Comparison of ENCODE assay signal across 8 cellular contexts in the genomic region with DNA sequence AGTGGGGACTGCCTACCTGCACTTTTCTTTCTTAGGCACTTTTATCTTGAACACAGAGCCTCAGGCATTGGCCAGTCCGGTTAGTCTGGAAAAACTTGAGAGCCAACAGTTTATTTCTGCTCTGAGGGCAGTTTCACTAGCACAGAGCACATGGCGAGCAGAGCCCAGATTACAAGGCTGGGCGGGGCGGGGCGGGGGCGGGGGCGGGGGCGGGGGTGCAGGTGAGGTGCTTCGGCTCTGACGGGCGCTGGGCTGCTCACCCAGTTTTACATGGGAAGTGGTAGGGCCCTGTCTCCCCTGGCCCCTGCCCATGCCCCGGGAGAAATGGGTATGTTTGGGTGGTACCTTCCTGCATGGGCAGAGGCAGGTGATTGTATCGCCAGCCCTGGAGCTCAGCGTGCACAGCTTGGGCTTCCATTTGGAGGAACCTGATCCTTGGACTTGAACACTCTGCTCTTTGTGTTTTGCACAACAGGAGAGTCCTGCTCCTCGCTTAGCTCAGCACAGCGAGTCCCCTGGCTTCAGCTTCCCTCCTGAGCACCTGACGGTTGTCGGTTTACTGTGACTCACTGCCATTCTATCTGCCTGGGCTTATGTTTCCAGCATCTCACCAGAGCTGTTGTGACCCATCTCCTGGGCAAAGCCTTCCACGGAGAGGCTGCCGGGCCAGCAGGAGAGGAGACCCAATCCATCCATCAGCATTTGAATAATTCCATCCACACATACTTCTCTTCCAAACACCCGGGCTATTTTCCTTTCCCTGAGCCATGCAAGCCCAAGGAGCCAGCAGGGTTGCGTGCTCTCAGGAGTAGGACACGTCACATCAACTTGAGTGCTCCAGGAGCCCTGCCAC.
DNase-seq lines count a peak whose midpoint lies in the region; ATAC-seq, FAIRE-seq and TF ChIP-seq lines count a peak whose summit lies in the region.

No MANE protein-coding gene starts in this region.

- no peaks in the 10 kb centered on the region for H3K36me3 ChIP-seq in astrocyte (ENCODE audit: insufficient read depth, low read length)

- CTCF ChIA-PET in T-cell (lab: Charles Lee) = interaction anchor here (0.5 to 3.7 kb wide), 13 partner anchors 10 to 149 kb away, joined by 3 to 28 read pairs (median 8); partner anchors contain the start of genes NEMF (in 1 of the 2) and VCPKMT (in 1 of the 2)

- peak overlapping the region; percentile 96 for H3K27ac ChIP-seq in astrocyte (ENCODE audit: low read depth, low read length)

- peak overlapping the region; percentile 9 for H3K4me3 ChIP-seq in astrocyte (ENCODE audit: insufficient read depth, low read depth, low read length)

- H3K36me3 Mint-ChIP-seq in T-cell (no peaks in the 10 kb centered on the region), astrocyte (ENCODE audit: low read depth, unreplicated experiment) (no peaks in the 10 kb centered on the region)

- no peaks in the 10 kb centered on the region for H3K27me3 ChIP-seq in astrocyte (ENCODE audit: insufficient read depth, low read length)

- H3K9ac ChIP-seq in astrocyte (ENCODE audit: low read length) = peak overlapping the region; percentile 78

- H3K79me2 ChIP-seq in astrocyte (ENCODE audit: insufficient read depth, low read length) = no peaks in the 10 kb centered on the region

- peak overlapping the region; percentile 51 for H2AFZ ChIP-seq in astrocyte (ENCODE audit: low read depth, low read length)

- intact Hi-C loops in left colon (cut with DNase I, micrococcal nuclease) = loop anchor here in 1 of 2 donors (10.0 kb wide), 1 partner anchor 137 kb away; no protein-coding TSS in a partner anchor

- H3K27me3 Mint-ChIP-seq in T-cell (no peaks in the 10 kb centered on the region), astrocyte (ENCODE audit: low read depth, unreplicated experiment) (peaks cover 15% of the 10 kb centered on the region)

- no peaks in the 10 kb centered on the region for H4K20me1 ChIP-seq in astrocyte (ENCODE audit: insufficient read depth, low read length)

- DNase-seq in NCI-H187 (lab: John Stamatoyannopoulos, UW) (peak; percentile 25 to 74), NCI-H187 treated with DMSO at 0.1 percent for 48 hours (lab: John Stamatoyannopoulos, UW) (no peak), T-cell (peak; percentile 25 to 76 (median 57)), astrocyte (ENCODE audit: low read depth) (peak; percentile 97), left colon (peak; percentile 77 to 78), midbrain (lab: John Stamatoyannopoulos, UW) (no peak)
- peak; percentile 38 to 67 (median 59) for DNase-seq in stimulated activated CD4-positive, alpha-beta T cell treated with anti-CD3 and anti-CD28 coated beads, TNF-alpha, amount 100 ng/mL, for 24 hours (ENCODE audit: low read depth in 3 of 3)

- ATAC-seq in HG03457 (IDR thresholded peaks at IDR 0.05; ENCODE audit: unreplicated experiment) (peak; percentile 6), T-cell (replicated peaks in 1 of 4) (peak; percentile 63 to 64 (median 64)), left colon (peak; percentile 55)

- peak overlapping the region; percentile 98 for H3K27ac Mint-ChIP-seq in T-cell
- H3K27ac Mint-ChIP-seq in astrocyte (ENCODE audit: unreplicated experiment) = peak overlapping the region; percentile 81

- H3K4me1 Mint-ChIP-seq in T-cell (peaks cover 52 to 74% (median 63%) of the 10 kb centered on the region in 3 donors), astrocyte (ENCODE audit: low read depth, unreplicated experiment) (peaks cover 37% of the 10 kb centered on the region)

- POLR2A ChIA-PET in T-cell (lab: Charles Lee) = interaction anchor here (0.6 to 2.9 kb wide), 15 partner anchors 21 to 594 kb away, joined by 3 to 11 read pairs (median 3); partner anchors contain the start of genes ARF6 (in 1 of the 2) and KLHDC2 (in 1 of the 2)

- H3K4me1 ChIP-seq in astrocyte (ENCODE audit: insufficient read depth, low read length) = peaks cover 51% of the 10 kb centered on the region

- TF ChIP-seq CTCF in astrocyte (IDR thresholded peaks at IDR 0.05; ENCODE audit: insufficient read depth, low read depth, low read length) = no peak

- H3K9me3 Mint-ChIP-seq in T-cell = no peaks in the 10 kb centered on the region
- H3K9me3 Mint-ChIP-seq in astrocyte (ENCODE audit: unreplicated experiment) = no peaks in the 10 kb centered on the region

- H3K9me3 ChIP-seq in astrocyte (ENCODE audit: insufficient read depth, low read depth, low read length) = no peaks in the 10 kb centered on the region

- peak overlapping the region; percentile 80 for H3K4me2 ChIP-seq in astrocyte (ENCODE audit: low read length)

- FAIRE-seq in astrocyte (lab: Jason Lieb, UNC) = no peak

- H3K4me3 Mint-ChIP-seq in T-cell (peak overlapping the region; percentile 69 to 78 (median 73)), astrocyte (ENCODE audit: unreplicated experiment) (no peak overlapping the region)

Comparison
In these comparisons a context has a peak if more than half of its experiments do, and no peak if none do; other contexts are left out.
1. DNase-seq: peak in NCI-H187 (2 of 2), T-cell (34 of 34), astrocyte (single experiment), left colon (2 of 2) and stimulated activated CD4-positive, alpha-beta T cell treated with anti-CD3 and anti-CD28 coated beads, TNF-alpha, amount 100 ng/mL, for 24 hours (3 of 3); none in NCI-H187 treated with DMSO at 0.1 percent for 48 hours (single experiment) and midbrain (single experiment).
2. ATAC-seq: peak in every context shown above with its lines; median percentile 64 in T-cell; 55 in left colon; 6 in HG03457.